1 cellular context compared by ENCODE assay signal in genomic region chr9:4980046-4980727, GRCh38.
TF ChIP-seq lines count a peak whose summit lies in the region.

No MANE protein-coding gene starts in this region.

TF ChIP-seq in K562, 482 proteins besides CTCF, POLR2A, EP300 and RAD21 (continued from another document):
- peak; percentile 64 for TF ChIP-seq FOSL1 (tag; conservative IDR thresholded peaks at IDR 0.05)
- no peak for TF ChIP-seq EHMT2 (IDR thresholded peaks at IDR 0.05)
- TF ChIP-seq EGR1 (conservative IDR thresholded peaks at IDR 0.05): peak; percentile 22; the same call in 1 of the 2 replicates
- peak; percentile 37 for TF ChIP-seq PKNOX1 (IDR thresholded peaks at IDR 0.05)
- no peak for TF ChIP-seq NEUROD1 (IDR thresholded peaks at IDR 0.05; ENCODE audit: borderline replicate concordance, low read depth, low read length, partially characterized antibody)
- no peak for TF ChIP-seq HOXB6 (CRISPR knock-in tag; IDR thresholded peaks at IDR 0.05; ENCODE audit: borderline replicate concordance)
- TF ChIP-seq JUND (IDR thresholded peaks at IDR 0.05; ENCODE audit: borderline replicate concordance, low read depth, low read length): peak; percentile 8; the same call in 1 of the 2 replicates
- TF ChIP-seq JUND (tag; IDR thresholded peaks at IDR 0.05; ENCODE audit: borderline replicate concordance, low read depth, low read length): no peak
- peak; percentile 31; the same call in 1 of the 2 replicates for TF ChIP-seq CBFA2T3 (IDR thresholded peaks at IDR 0.05)
